ENCODE assay signal across 31 cellular contexts in genomic region chr19:29774126-29774525, GRCh38. TPM values are rescaled to one million over a fixed set of nuclear protein-coding genes. Genes with fewer than 3 reads are reported as not detected.
"Had no signal": no experiment of that assay in that cellular context is flagged by ENCODE, and none has a peak within 500 bp of the region (broad histone marks: within the 10 kb centered on the region; RNA-seq: fewer than 3 reads in every experiment).

No MANE protein-coding gene starts in this region.

- H3K27ac ChIP-seq: adrenal gland, body of pancreas, epithelial cell of prostate, gastrocnemius medialis, WERI-Rb-1 had no signal

- ATAC-seq: activated CD4-positive, alpha-beta T cell treated with anti-CD3 and anti-CD28 coated beads for 36 hours; activated CD8-positive, alpha-beta memory T cell treated with anti-CD3 and anti-CD28 coated beads, Interleukin-2, amount 10 ng/mL, durations not matched to agents 7 days and 5 days; activated CD8-positive, alpha-beta T cell treated with anti-CD3 and anti-CD28 coated beads, Interleukin-2, amount 10 ng/mL, durations not matched to agents 7 days and 5 days; activated naive CD8-positive, alpha-beta T cell treated with anti-CD3 and anti-CD28 coated beads, Interleukin-2, amount 50 U/mL, for 24 hours; body of pancreas; esophagus mucosa; gastrocnemius medialis; T-helper 17 cell had no signal

- H3K4me1 ChIP-seq: adrenal gland, gastrocnemius medialis had no signal

- H3K27me3 ChIP-seq: adrenal gland, body of pancreas, gastrocnemius medialis had no signal

- H3K36me3 ChIP-seq: adrenal gland, gastrocnemius medialis, WERI-Rb-1 had no signal

- H3K4me3 ChIP-seq: adrenal gland, body of pancreas, gastrocnemius medialis had no signal

- H3K9me3 ChIP-seq: adrenal gland, body of pancreas, gastrocnemius medialis had no signal

- DNase-seq: activated CD4-positive, alpha-beta memory T cell treated with anti-CD3 and anti-CD28 coated beads for 36 hours; activated CD4-positive, alpha-beta T cell treated with anti-CD3 and anti-CD28 coated beads for 36 hours; activated CD4-positive, alpha-beta T cell treated with anti-CD3 and anti-CD28 coated beads, Interleukin-2, amount 10 ng/mL, durations not matched to agents 24 days and 14 days; activated CD4-positive, CD25-positive, alpha-beta regulatory T cell; activated CD4-positive, CD25-positive, alpha-beta regulatory T cell treated with anti-CD3 and anti-CD28 coated beads, Interleukin-2, amount 50 U/mL, for 72 hours; activated CD8-positive, alpha-beta memory T cell treated with anti-CD3 and anti-CD28 coated beads, Interleukin-2, amount 10 ng/mL, durations not matched to agents 7 days and 5 days; activated CD8-positive, alpha-beta memory T cell treated with anti-CD3 and anti-CD28 coated beads, Interleukin-2, amount 50 U/mL, for 4 hours; activated CD8-positive, alpha-beta T cell treated with anti-CD3 and anti-CD28 coated beads, Interleukin-2, amount 10 ng/mL, durations not matched to agents 7 days and 5 days; activated effector memory CD4-positive, alpha-beta T cell treated with anti-CD3 and anti-CD28 coated beads, Interleukin-2, amount 50 U/mL, for 16 hours; activated naive CD4-positive, alpha-beta T cell treated with anti-CD3 and anti-CD28 coated beads for 36 hours; activated naive CD8-positive, alpha-beta T cell treated with anti-CD3 and anti-CD28 coated beads for 36 hours; activated naive CD8-positive, alpha-beta T cell treated with anti-CD3 and anti-CD28 coated beads, Interleukin-2, amount 50 U/mL, for 24 hours; activated T-cell treated with anti-CD3 and anti-CD28 coated beads, Interleukin-2, amount 50 U/mL, for 1 hour; activated T-cell treated with anti-CD3 and anti-CD28 coated beads, Interleukin-2, amount 50 U/mL, for 48 hours; adrenal gland; amygdala; aorta; body of pancreas; caudate nucleus; cortex of kidney; dermis blood vessel endothelial cell; effector CD4-positive, alpha-beta T cell; foreskin fibroblast; gastrocnemius medialis; glutamatergic neuron; T-helper 1 cell; T-helper 17 cell; T1000; WERI-Rb-1 had no signal

RNA-seq across cellular contexts. Expression of gene CCNE1, which starts 37.7 kb away (rescaled TPM):
- total RNA-seq: body of pancreas had no signal
